18 cellular contexts compared by ENCODE assay signal in the genomic region with DNA sequence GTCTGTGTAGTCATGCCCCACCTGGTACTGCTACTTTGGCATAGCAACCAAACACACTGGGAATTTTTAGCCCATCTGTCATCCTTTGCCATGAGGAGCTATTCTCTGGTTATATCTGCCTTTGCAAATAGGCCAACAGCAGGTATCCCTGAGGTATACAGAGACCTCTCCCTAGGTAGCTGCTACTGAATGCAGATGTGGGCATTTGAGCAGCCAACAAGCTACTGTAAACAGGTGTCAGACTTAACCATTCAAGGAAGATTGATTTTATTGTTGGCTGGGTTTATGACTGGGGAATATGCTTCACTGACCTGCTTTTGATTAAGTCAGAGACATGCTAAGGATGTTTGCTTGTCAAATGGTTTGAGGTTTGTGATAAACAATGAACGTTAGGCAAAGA.
DNase-seq lines count a peak whose midpoint lies in the region; ATAC-seq and TF ChIP-seq lines count a peak whose summit lies in the region.
"Had no signal": no experiment of that assay in that cellular context is flagged by ENCODE, and none has a peak within 500 bp of the region (broad histone marks: within the 10 kb centered on the region; RNA-seq: fewer than 3 reads in every experiment).

No MANE protein-coding gene starts in this region.

- no peaks in the 10 kb centered on the region for H3K27me3 Mint-ChIP-seq in WTC11 (ENCODE audit: low read depth)
- peaks cover 2% of the 10 kb centered on the region for H3K27me3 Mint-ChIP-seq in glutamatergic neuron (ENCODE audit: unreplicated experiment)

- CTCF ChIA-PET in WTC11 (lab: Charles Lee), result no interaction called here

- DNase-seq in NCI-H510A treated with DMSO at 0.1 percent for 48 hours (lab: John Stamatoyannopoulos, UW) (peak; percentile 2), NCI-H510A (lab: John Stamatoyannopoulos, UW) (no peak), NCI-H2081 treated with DMSO at 0.1 percent for 48 hours (lab: John Stamatoyannopoulos, UW) (peak; percentile 79), WTC11 (ENCODE audit: low spot score) (no peak), GF-D8 (lab: John Stamatoyannopoulos, UW) (no peak), glutamatergic neuron (no peak)
- DNase-seq: CD8-positive, alpha-beta T cell; DMS79 treated with DMSO at 0.1 percent for 48 hours; GM23248; HCEC 1CT; IMR-90; Karpas-422; NCI-H1436 treated with DMSO at 0.1 percent for 48 hours; NCI-H526; SJCRH30 had no signal

- H3K4me3 Mint-ChIP-seq in WTC11 (no peak overlapping the region), glutamatergic neuron (ENCODE audit: unreplicated experiment) (no peak overlapping the region)
- H3K4me3 Mint-ChIP-seq: CD8-positive, alpha-beta T cell had no signal

- POLR2A ChIA-PET in WTC11 (lab: Charles Lee), result no interaction called here

- no peak for TF ChIP-seq CTCF in WTC11 (IDR thresholded peaks at IDR 0.05)
- TF ChIP-seq CTCF in glutamatergic neuron (IDR thresholded peaks at IDR 0.05; ENCODE audit: partially characterized antibody, unreplicated experiment), result no peak

- ATAC-seq in WTC11 (peak; percentile 57), HG03442 (IDR thresholded peaks at IDR 0.05; ENCODE audit: unreplicated experiment) (no peak)
- ATAC-seq: A549; CD8-positive, alpha-beta T cell; Panc1 had no signal

- no peaks in the 10 kb centered on the region for H3K36me3 Mint-ChIP-seq in WTC11
- peaks cover 7% of the 10 kb centered on the region for H3K36me3 Mint-ChIP-seq in glutamatergic neuron (ENCODE audit: unreplicated experiment)
- H3K36me3 Mint-ChIP-seq: CD8-positive, alpha-beta T cell had no signal

- H3K4me1 Mint-ChIP-seq in WTC11, result peaks cover 7% of the 10 kb centered on the region
- peaks cover 7% of the 10 kb centered on the region for H3K4me1 Mint-ChIP-seq in glutamatergic neuron (ENCODE audit: low read depth, unreplicated experiment)

- H3K9me3 Mint-ChIP-seq in WTC11 (peaks cover 11% of the 10 kb centered on the region), glutamatergic neuron (ENCODE audit: unreplicated experiment) (peaks cover 2% of the 10 kb centered on the region)

- no peak overlapping the region for H3K27ac Mint-ChIP-seq in WTC11
- no peak overlapping the region for H3K27ac Mint-ChIP-seq in glutamatergic neuron (ENCODE audit: unreplicated experiment)
- H3K27ac Mint-ChIP-seq: CD8-positive, alpha-beta T cell had no signal

TF ChIP-seq in WTC11, 78 proteins besides CTCF, POLR2A, EP300 and RAD21:
- TF ChIP-seq CBFB (CRISPR knock-in tag; IDR thresholded peaks at IDR 0.05; ENCODE audit: low read depth) (no peak), PREB (CRISPR knock-in tag; IDR thresholded peaks at IDR 0.05; ENCODE audit: borderline replicate concordance) (no peak), AR (CRISPR knock-in tag; IDR thresholded peaks at IDR 0.05) (no peak), NFATC4 (CRISPR knock-in tag; IDR thresholded peaks at IDR 0.05) (no peak), HMGA2 (CRISPR knock-in tag; IDR thresholded peaks at IDR 0.05) (no peak)

Comparison
In these comparisons a context has a peak if more than half of its experiments do, and no peak if none do; other contexts are left out.
1. DNase-seq: peak in NCI-H510A treated with DMSO at 0.1 percent for 48 hours (single experiment) and NCI-H2081 treated with DMSO at 0.1 percent for 48 hours (single experiment); none in NCI-H510A (single experiment), WTC11 (single experiment), GF-D8 (single experiment) and glutamatergic neuron (single experiment).